In the genomic region with DNA sequence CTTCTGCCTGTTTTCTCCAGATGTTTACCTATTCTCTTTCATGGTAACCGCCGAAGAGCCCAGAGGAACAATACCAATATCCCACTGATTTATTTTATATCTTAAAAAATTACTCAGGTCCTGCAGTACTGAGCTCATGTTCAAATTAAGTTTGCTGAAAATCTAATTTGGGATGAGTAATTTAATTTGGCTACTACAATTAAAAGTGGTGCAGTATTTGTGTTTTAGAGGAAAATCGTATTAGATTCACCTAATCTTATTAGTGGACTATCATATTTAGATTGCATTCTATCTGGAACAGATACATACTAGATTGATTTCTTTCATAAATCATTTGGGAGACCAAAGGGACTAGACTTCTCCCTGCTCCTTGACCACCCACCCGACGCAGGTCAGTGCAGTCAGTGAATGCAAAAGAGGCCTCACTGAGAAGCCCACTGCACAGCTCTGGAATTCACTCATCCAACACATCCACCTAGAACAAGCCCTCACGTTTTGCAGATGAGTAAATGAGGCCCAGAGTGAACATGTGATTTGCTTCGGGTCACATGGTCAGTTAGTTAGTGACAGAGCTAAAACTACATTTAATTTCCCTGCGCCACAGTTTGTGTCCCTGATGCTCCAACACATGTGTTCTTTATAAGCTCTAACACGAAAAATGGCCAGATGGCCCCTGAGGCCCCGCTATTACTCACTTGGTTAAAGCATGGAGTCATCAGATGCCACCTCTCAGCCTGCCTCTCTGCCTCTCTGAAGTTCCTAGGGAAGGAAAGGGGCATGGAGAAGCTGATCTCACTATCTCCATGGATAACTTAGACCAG, we compare ENCODE assay signal across 20 cellular contexts.
DNase-seq lines count a peak whose midpoint lies in the region; ATAC-seq and TF ChIP-seq lines count a peak whose summit lies in the region.
"Had no signal": no experiment of that assay in that cellular context is flagged by ENCODE, and none has a peak within 500 bp of the region (broad histone marks: within the 10 kb centered on the region; RNA-seq: fewer than 3 reads in every experiment).

No MANE protein-coding gene starts in this region.

- H3K79me2 ChIP-seq in mesendoderm (ENCODE audit: control insufficient read depth, insufficient read depth, low read length): no peaks in the 10 kb centered on the region

- H3K4me3 ChIP-seq in BE2C (ENCODE audit: low read depth, low read length) (peak overlapping the region; percentile 34), foreskin fibroblast (ENCODE audit: low read depth in 1 of 2, low read length in 2 of 2) (no peak overlapping the region), mesendoderm (ENCODE audit: low read length) (no peak overlapping the region)
- H3K4me3 ChIP-seq: coronary artery, gastroesophageal sphincter, stomach had no signal

- H3K4me1 ChIP-seq in BE2C (peaks cover 22% of the 10 kb centered on the region), mesendoderm (ENCODE audit: control insufficient read depth, low read depth, low read length) (no peaks in the 10 kb centered on the region)
- H3K4me1 ChIP-seq: gastroesophageal sphincter, stomach had no signal

- H3K36me3 ChIP-seq in BE2C (no peaks in the 10 kb centered on the region), mesendoderm (ENCODE audit: control insufficient read depth, insufficient read depth, low read length) (no peaks in the 10 kb centered on the region)
- H3K36me3 ChIP-seq: gastroesophageal sphincter, stomach had no signal

- intact Hi-C loops in posterior cingulate gyrus (cut with DNase I): no loop called here

- TF ChIP-seq CTCF in BE2C (IDR thresholded peaks at IDR 0.05; ENCODE audit: low read depth, low read length) (no peak), foreskin fibroblast (IDR thresholded peaks at IDR 0.05; ENCODE audit: low read depth, low read length) (no peak)

- H3K27me3 ChIP-seq in BE2C (peaks cover 3% of the 10 kb centered on the region), mesendoderm (ENCODE audit: insufficient read depth, low read length, poor library complexity) (no peaks in the 10 kb centered on the region)
- H3K27me3 ChIP-seq: gastroesophageal sphincter, stomach had no signal

- WGBS in mesendoderm (ENCODE audit: extremely low coverage, insufficient coverage, low lambda C conversion rate): no CpG with 5 or more reads among the region's 10 CpGs

- DNase-seq in BE2C (peak; percentile 81), ELR (ENCODE audit: low read depth) (peak; percentile 82), RPMI7951 (ENCODE audit: low read depth) (peak; percentile 94), foreskin fibroblast (peak; percentile 84 to 94), posterior cingulate gyrus (no peak), mesendoderm (no peak)
- DNase-seq: activated CD4-positive, alpha-beta memory T cell treated with anti-CD3 and anti-CD28 coated beads for 36 hours; activated naive CD8-positive, alpha-beta T cell treated with anti-CD3 and anti-CD28 coated beads, Interleukin-2, amount 10 ng/mL, durations not matched to agents 7 days and 5 days; activated T-cell treated with anti-CD3 and anti-CD28 coated beads, Interleukin-2, amount 50 U/mL, for 1 hour; DMS153; NCI-H1048; NCI-H2081 treated with DMSO at 0.1 percent for 48 hours; NCI-H526; stimulated activated CD4-positive, alpha-beta T cell treated with anti-CD3 and anti-CD28 coated beads, Interleukin-4, amount 100 ng/mL, for 1 hour; stomach; T-helper 1 cell had no signal

- H2BK5ac ChIP-seq in mesendoderm (ENCODE audit: low read length): no peak overlapping the region

- no peak overlapping the region for H3K18ac ChIP-seq in mesendoderm (ENCODE audit: low read length)

- H2BK120ac ChIP-seq in mesendoderm (ENCODE audit: low read depth, low read length): no peak overlapping the region

- H3K4ac ChIP-seq in mesendoderm (ENCODE audit: low read depth, low read length): no peak overlapping the region

- no peak overlapping the region for H3K4me2 ChIP-seq in mesendoderm (ENCODE audit: low read length)

- ATAC-seq in HG03135 (IDR thresholded peaks at IDR 0.05; ENCODE audit: unreplicated experiment): no peak
- ATAC-seq: gastroesophageal sphincter, Right ventricle myocardium inferior had no signal

- no peak overlapping the region for H3K56ac ChIP-seq in mesendoderm (ENCODE audit: low read length)

- no peaks in the 10 kb centered on the region for H3K79me1 ChIP-seq in mesendoderm (ENCODE audit: low read length)

- no peak overlapping the region for H4K5ac ChIP-seq in mesendoderm (ENCODE audit: low read length)

- no peak overlapping the region for H3K23ac ChIP-seq in mesendoderm (ENCODE audit: low read length)

- H3K9me3 ChIP-seq in BE2C: no peaks in the 10 kb centered on the region
- H3K9me3 ChIP-seq: gastroesophageal sphincter, stomach had no signal

- H4K8ac ChIP-seq in mesendoderm (ENCODE audit: low read depth, low read length): no peak overlapping the region

- H2AK5ac ChIP-seq in mesendoderm (ENCODE audit: low read length): no peak overlapping the region

- H2BK15ac ChIP-seq in mesendoderm (replicated peaks; ENCODE audit: low read depth): no peak overlapping the region

- no peak overlapping the region for H3K9ac ChIP-seq in mesendoderm (ENCODE audit: low read length)

- no peak overlapping the region for H3K27ac ChIP-seq in mesendoderm (ENCODE audit: low read depth, low read length)
- H3K27ac ChIP-seq: coronary artery, gastroesophageal sphincter, stomach had no signal

Comparison
In these comparisons a context has a peak if more than half of its experiments do, and no peak if none do; other contexts are left out.
1. DNase-seq: peak in BE2C (single experiment), ELR (single experiment), RPMI7951 (single experiment) and foreskin fibroblast (2 of 2); none in posterior cingulate gyrus (0 of 10) and mesendoderm (single experiment).